In the genomic region with DNA sequence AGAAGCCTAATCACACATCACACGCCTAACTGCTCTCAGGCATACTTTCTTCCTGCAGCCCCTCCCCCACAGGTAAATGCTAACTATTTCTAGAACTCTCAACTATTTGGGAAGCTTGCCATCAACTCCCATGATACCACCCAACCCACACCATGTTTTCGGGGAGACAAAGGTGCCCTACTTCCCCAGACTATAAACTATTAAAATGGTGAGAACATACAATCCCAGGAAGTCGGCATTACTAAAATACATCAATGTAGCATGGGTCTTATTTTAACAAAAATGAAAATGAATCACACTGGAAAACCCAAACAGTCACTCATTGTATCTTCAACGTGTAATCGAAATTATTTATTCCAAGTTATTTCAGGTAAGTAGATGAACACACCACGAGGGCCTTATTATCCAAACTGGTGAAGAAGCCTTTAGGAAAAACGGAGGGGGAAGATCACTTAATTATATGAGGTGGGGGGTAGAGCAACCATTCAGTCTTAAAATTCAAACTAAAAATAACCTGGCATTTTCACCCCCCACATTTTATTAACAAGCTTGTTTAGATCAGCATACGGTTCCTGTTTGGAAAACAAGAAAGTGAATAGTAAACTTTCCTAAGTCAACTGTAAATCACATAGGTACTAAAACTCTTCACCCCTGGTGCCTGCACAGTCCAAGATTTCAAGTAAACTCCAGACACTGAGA, we compare ENCODE assay signal across 8 cellular contexts. TPM values are rescaled to one million over a fixed set of nuclear protein-coding genes. Genes with fewer than 3 reads are reported as not detected.
DNase-seq lines count a peak whose midpoint lies in the region; ATAC-seq, FAIRE-seq and TF ChIP-seq lines count a peak whose summit lies in the region.

No MANE protein-coding gene starts in this region.

- intact Hi-C loops in dendritic cell treated with granulocyte-macrophage colony-stimulating factor and Interleukin-4, amounts not matched to agents 40 ng/mL and 50 ng/mL, for 4 days (cut with micrococcal nuclease): loop anchor here (5.0 kb wide), 1 partner anchor 247 kb away; no protein-coding TSS in a partner anchor

- H3K9ac ChIP-seq in mucosa of rectum (ENCODE audit: low read depth in 1 of 2, low read length in 2 of 2): peak overlapping the region; percentile 80 to 94

- H3K9me3 Mint-ChIP-seq in dendritic cell treated with granulocyte-macrophage colony-stimulating factor and Interleukin-4, amounts not matched to agents 40 ng/mL and 50 ng/mL, for 4 days: no peaks in the 10 kb centered on the region

- DNase-seq in GM18507 (ENCODE audit: extremely low spot score, insufficient read length, low read depth) (no peak), RWPE1 (ENCODE audit: low spot score) (peak; percentile 34), mucosa of gallbladder (ENCODE audit: low spot score) (no peak)

- POLR2A ChIA-PET in RWPE1 (lab: Yijun Ruan, JAX; ENCODE audit: low non-redundant PET): no interaction called here

- H3K36me3 ChIP-seq in ACC112 (ENCODE audit: insufficient read depth, low read length) (no peaks in the 10 kb centered on the region), mucosa of rectum (ENCODE audit: control insufficient read depth in 2 of 2, insufficient read depth in 2 of 2, low read length in 2 of 2) (no peaks in the 10 kb centered on the region)

- H3K27me3 Mint-ChIP-seq in dendritic cell treated with granulocyte-macrophage colony-stimulating factor and Interleukin-4, amounts not matched to agents 40 ng/mL and 50 ng/mL, for 4 days: no peaks in the 10 kb centered on the region

- H3K27ac ChIP-seq in ACC112 (ENCODE audit: low read depth, low read length) (peak overlapping the region; percentile 83), RWPE1 (no peak overlapping the region), mucosa of rectum (ENCODE audit: low read depth in 2 of 2, low read length in 2 of 2) (peak overlapping the region; percentile 94 to 99)

- TF ChIP-seq CTCF in RWPE1 (conservative IDR thresholded peaks at IDR 0.05; ENCODE audit: low read depth): no peak

- H3K27me3 ChIP-seq in ACC112 (ENCODE audit: insufficient read depth, low read length) (no peaks in the 10 kb centered on the region), mucosa of rectum (ENCODE audit: control insufficient read depth in 2 of 2, insufficient read depth in 2 of 2, low read length in 2 of 2) (no peaks in the 10 kb centered on the region)

- H3K79me2 ChIP-seq in ACC112 (ENCODE audit: control insufficient read depth, insufficient read depth, low read length, unreplicated experiment): peaks cover 61% of the 10 kb centered on the region

- peaks cover 25% of the 10 kb centered on the region for H3K4me1 ChIP-seq in ACC112 (ENCODE audit: control insufficient read depth, insufficient read depth, low read length, unreplicated experiment)
- peaks cover 30 to 39% of the 10 kb centered on the region in 2 donors for H3K4me1 ChIP-seq in mucosa of rectum (ENCODE audit: control insufficient read depth in 2 of 2, insufficient read depth in 2 of 2, low read length in 2 of 2)

- peak overlapping the region; percentile 94 for H3K4me3 Mint-ChIP-seq in dendritic cell treated with granulocyte-macrophage colony-stimulating factor and Interleukin-4, amounts not matched to agents 40 ng/mL and 50 ng/mL, for 4 days

- no peak overlapping the region for H2AFZ ChIP-seq in ACC112 (ENCODE audit: low read length, unreplicated experiment)

- CTCF ChIA-PET in RWPE1 (lab: Yijun Ruan, JAX): interaction anchor here (0.7 kb wide), 1 partner anchor 254 kb away, joined by 3 read pairs; no protein-coding TSS in a partner anchor

- FAIRE-seq in GM18507 (lab: Jason Lieb, UNC): peak; percentile 73

- H3K4me3 ChIP-seq in ACC112 (ENCODE audit: low read depth, low read length) (peak overlapping the region; percentile 99), mucosa of rectum (ENCODE audit: low read length in 2 of 2) (peak overlapping the region; percentile 89 to 94)

- peak overlapping the region; percentile 99 for H3K27ac Mint-ChIP-seq in dendritic cell treated with granulocyte-macrophage colony-stimulating factor and Interleukin-4, amounts not matched to agents 40 ng/mL and 50 ng/mL, for 4 days

- H3K36me3 Mint-ChIP-seq in dendritic cell treated with granulocyte-macrophage colony-stimulating factor and Interleukin-4, amounts not matched to agents 40 ng/mL and 50 ng/mL, for 4 days (ENCODE audit: low read depth): peaks cover 38% of the 10 kb centered on the region

- ATAC-seq in HG02885 (IDR thresholded peaks at IDR 0.05; ENCODE audit: poor library complexity, unreplicated experiment) (no peak), GM19467 (IDR thresholded peaks at IDR 0.05; ENCODE audit: unreplicated experiment) (no peak)

- no peaks in the 10 kb centered on the region for H3K9me3 ChIP-seq in mucosa of rectum (ENCODE audit: control insufficient read depth in 2 of 2, low read length in 2 of 2)

- H3K4me1 Mint-ChIP-seq in dendritic cell treated with granulocyte-macrophage colony-stimulating factor and Interleukin-4, amounts not matched to agents 40 ng/mL and 50 ng/mL, for 4 days (ENCODE audit: low read depth): peaks cover 51% of the 10 kb centered on the region

RNA-seq across cellular contexts. Expression of a gene that starts 1.9 kb away (rescaled TPM):
- 137 TPM for total RNA-seq in mucosa of gallbladder
